Comparison of ENCODE assay signal across 30 cellular contexts in genomic region chr21:38365521-38365920, GRCh38.
"Had no signal": no experiment of that assay in that cellular context is flagged by ENCODE, and none has a peak within 500 bp of the region (broad histone marks: within the 10 kb centered on the region; RNA-seq: fewer than 3 reads in every experiment).

No MANE protein-coding gene starts in this region.

- DNase-seq: colonic mucosa; effector CD8-positive, alpha-beta T cell; endodermal cell; foreskin keratinocyte; heart right ventricle; hippocampal formation; immature natural killer cell; islet precursor cell; kidney glomerular epithelial cell; left colon; left ventricle myocardium superior; lower lobe of right lung; natural killer cell; right cardiac atrium; sigmoid colon; stimulated activated CD4-positive, alpha-beta T cell treated with anti-CD3 and anti-CD28 coated beads, Interleukin-2, amount 100 ng/mL, for 24 hours; stimulated activated CD4-positive, alpha-beta T cell treated with anti-CD3 and anti-CD28 coated beads, Interleukin-4, amount 100 ng/mL, for 24 hours; stimulated activated naive CD4-positive, alpha-beta T cell treated with Interleukin-2 at 50 U/mL for 16 hours; stomach; thyroid gland; trophoblast cell had no signal

- H3K27me3 ChIP-seq: colonic mucosa, foreskin keratinocyte, heart right ventricle, neutrophil, sigmoid colon, thyroid gland, vagina had no signal

- H3K36me3 ChIP-seq: colonic mucosa, gastroesophageal sphincter, heart right ventricle, lower lobe of right lung, neutrophil, sigmoid colon, stomach, thyroid gland, vagina had no signal

- H3K27ac ChIP-seq: colonic mucosa, epithelial cell of prostate, foreskin keratinocyte, gastroesophageal sphincter, heart right ventricle, lower lobe of right lung, neutrophil, parathyroid adenoma, sigmoid colon, stomach, thyroid gland, vagina had no signal

- H3K4me1 ChIP-seq: colonic mucosa, foreskin keratinocyte, gastroesophageal sphincter, heart right ventricle, lower lobe of right lung, parathyroid adenoma, sigmoid colon, stomach, thyroid gland, vagina had no signal

- H3K36me3 Mint-ChIP-seq: immature natural killer cell; natural killer cell; stimulated activated effector memory CD8-positive, alpha-beta T cell treated with anti-CD3 and anti-CD28 coated beads, Interleukin-12 subunit alpha, Interleukin-12 subunit beta, amount 100 ng/mL, for 72 hours had no signal

- H3K4me3 ChIP-seq: colonic mucosa, gastroesophageal sphincter, heart right ventricle, lower lobe of right lung, sigmoid colon, stomach, thyroid gland, vagina had no signal

- H3K9me3 ChIP-seq: colonic mucosa, lower lobe of right lung, neutrophil, sigmoid colon, thyroid gland, vagina had no signal

- H3K27ac Mint-ChIP-seq: dendritic cell treated with granulocyte-macrophage colony-stimulating factor and Interleukin-4, amounts not matched to agents 40 ng/mL and 50 ng/mL, for 4 days; endodermal cell; immature natural killer cell; natural killer cell; progenitor cell of endocrine pancreas; stimulated activated effector memory CD8-positive, alpha-beta T cell treated with anti-CD3 and anti-CD28 coated beads, Interleukin-12 subunit alpha, Interleukin-12 subunit beta, amount 100 ng/mL, for 72 hours had no signal

- H3K4me1 Mint-ChIP-seq: endodermal cell; immature natural killer cell; natural killer cell; stimulated activated effector memory CD8-positive, alpha-beta T cell treated with anti-CD3 and anti-CD28 coated beads, Interleukin-12 subunit alpha, Interleukin-12 subunit beta, amount 100 ng/mL, for 72 hours had no signal

- H3K9me3 Mint-ChIP-seq: dendritic cell treated with granulocyte-macrophage colony-stimulating factor and Interleukin-4, amounts not matched to agents 40 ng/mL and 50 ng/mL, for 4 days; immature natural killer cell; natural killer cell had no signal

- ATAC-seq: esophagus mucosa; foreskin keratinocyte; gastroesophageal sphincter; heart right ventricle; left colon; left ventricle myocardium superior; lower lobe of right lung; natural killer cell; right cardiac atrium; stimulated activated effector memory CD8-positive, alpha-beta T cell treated with anti-CD3 and anti-CD28 coated beads, Interleukin-12 subunit alpha, Interleukin-12 subunit beta, amount 100 ng/mL, for 72 hours had no signal

- H3K4me3 Mint-ChIP-seq: dendritic cell treated with granulocyte-macrophage colony-stimulating factor and Interleukin-4, amounts not matched to agents 40 ng/mL and 50 ng/mL, for 4 days; endodermal cell; immature natural killer cell; natural killer cell; stimulated activated effector memory CD8-positive, alpha-beta T cell treated with anti-CD3 and anti-CD28 coated beads, Interleukin-12 subunit alpha, Interleukin-12 subunit beta, amount 100 ng/mL, for 72 hours had no signal
